29 cellular contexts compared by ENCODE assay signal in genomic region chr17:76541739-76542450, GRCh38. TPM values are rescaled to one million over a fixed set of nuclear protein-coding genes. Genes with fewer than 3 reads are reported as not detected.
A peak's percentile ranks its signal among the peaks of the same experiment; 100 is the strongest.
DNase-seq lines count a peak whose midpoint lies in the region; ATAC-seq and TF ChIP-seq lines count a peak whose summit lies in the region.
"Had no signal": no experiment of that assay in that cellular context is flagged by ENCODE, and none has a peak within 500 bp of the region (broad histone marks: within the 10 kb centered on the region; RNA-seq: fewer than 3 reads in every experiment).

No MANE protein-coding gene starts in this region.

- H3K27me3 ChIP-seq in Caco-2 (replicated peaks; ENCODE audit: control insufficient read depth, insufficient read depth, low read length): no peaks in the 10 kb centered on the region
- no peaks in the 10 kb centered on the region for H3K27me3 ChIP-seq in RWPE2 (ENCODE audit: insufficient read depth, poor library complexity, severe bottlenecking)
- peaks cover 20% of the 10 kb centered on the region for H3K27me3 ChIP-seq in colonic mucosa
- H3K27me3 ChIP-seq in osteoblast (ENCODE audit: insufficient read depth, low read length): peaks cover 19% of the 10 kb centered on the region
- H3K27me3 ChIP-seq in body of pancreas: peaks cover 5 to 10% of the 10 kb centered on the region in 2 donors
- H3K27me3 ChIP-seq: brain microvascular endothelial cell had no signal

- no peak overlapping the region for H3K9ac ChIP-seq in colonic mucosa (ENCODE audit: low read depth in 2 of 2, low read length in 2 of 2)

- CTCF ChIA-PET in Caco-2 (lab: Charles Lee) (no interaction called here), Calu3 (lab: Charles Lee) (no interaction called here)

- DNase-seq in Caco-2 (no peak), RWPE2 (ENCODE audit: low spot score) (no peak), colonic mucosa (no peak), osteoblast (ENCODE audit: insufficient read length, low spot score, missing footprints) (peak; percentile 64), Calu3 (no peak), body of pancreas (no peak)
- DNase-seq: activated CD4-positive, alpha-beta T cell treated with anti-CD3 and anti-CD28 coated beads, Interleukin-2, amount 50 U/mL, for 1 hour; activated naive CD8-positive, alpha-beta T cell treated with anti-CD3 and anti-CD28 coated beads, Interleukin-2, amount 10 ng/mL, durations not matched to agents 7 days and 5 days; brain microvascular endothelial cell; CD4-positive, CD25-positive, alpha-beta regulatory T cell; DMS153; GF-D8; HCEC 1CT; immature natural killer cell; Karpas-422; left ventricle myocardium superior; MV-4-11; NCI-H1694 treated with DMSO at 0.1 percent for 48 hours; NCI-H226; OCI-M1; SIG-M5; stimulated activated CD4-positive, alpha-beta T cell treated with anti-CD3 and anti-CD28 coated beads, Interleukin-1b, Interleukin-23, amount 100 ng/mL, for 48 hours; T-helper 1 cell had no signal

- intact Hi-C loops in Caco-2 (cut with micrococcal nuclease; ENCODE audit: unreplicated experiment) (no loop called here), colonic mucosa (cut with DNase I) (no loop called here), Calu3 (cut with micrococcal nuclease; ENCODE audit: unreplicated experiment) (no loop called here), body of pancreas (cut with DNase I) (no loop called here)

- H3K9me3 Mint-ChIP-seq in Caco-2 (ENCODE audit: unreplicated experiment): no peaks in the 10 kb centered on the region
- H3K9me3 Mint-ChIP-seq in Calu3 (ENCODE audit: low read depth, unreplicated experiment): no peaks in the 10 kb centered on the region
- H3K9me3 Mint-ChIP-seq: activated naive CD8-positive, alpha-beta T cell treated with anti-CD3 and anti-CD28 coated beads, Interleukin-2, amount 10 ng/mL, durations not matched to agents 7 days and 5 days; immature natural killer cell had no signal

- H3K4me1 Mint-ChIP-seq in Caco-2 (ENCODE audit: low read depth, unreplicated experiment) (peaks cover 8% of the 10 kb centered on the region), Calu3 (ENCODE audit: low read depth, unreplicated experiment) (no peaks in the 10 kb centered on the region)

- H3K79me2 ChIP-seq in osteoblast (ENCODE audit: insufficient read depth, low read length): no peaks in the 10 kb centered on the region

- H4K20me1 ChIP-seq in osteoblast (ENCODE audit: insufficient read depth, low read length): no peaks in the 10 kb centered on the region

- no peak overlapping the region for H3K4me2 ChIP-seq in osteoblast (ENCODE audit: insufficient read depth, low read length)

- H3K36me3 Mint-ChIP-seq in Caco-2 (ENCODE audit: insufficient read depth, unreplicated experiment) (peaks cover 5% of the 10 kb centered on the region), Calu3 (ENCODE audit: insufficient read depth, unreplicated experiment) (no peaks in the 10 kb centered on the region)
- H3K36me3 Mint-ChIP-seq: activated naive CD8-positive, alpha-beta T cell treated with anti-CD3 and anti-CD28 coated beads, Interleukin-2, amount 10 ng/mL, durations not matched to agents 7 days and 5 days; CD4-positive, CD25-positive, alpha-beta regulatory T cell; immature natural killer cell had no signal

- TF ChIP-seq POLR2A in body of pancreas (IDR thresholded peaks at IDR 0.05): no peak

- ATAC-seq in RWPE2 (ENCODE audit: low read depth) (no peak), body of pancreas (no peak), HG03469 (IDR thresholded peaks at IDR 0.05; ENCODE audit: unreplicated experiment) (no peak), HG03196 (IDR thresholded peaks at IDR 0.05; ENCODE audit: unreplicated experiment) (no peak)
- ATAC-seq: heart left ventricle, left ventricle myocardium superior had no signal

- H3K4me1 ChIP-seq in Caco-2 (peaks cover 9% of the 10 kb centered on the region), RWPE2 (ENCODE audit: insufficient read depth, poor library complexity, severe bottlenecking) (peaks cover 21% of the 10 kb centered on the region), colonic mucosa (no peaks in the 10 kb centered on the region), osteoblast (ENCODE audit: insufficient read depth, low read length) (peaks cover 24% of the 10 kb centered on the region), body of pancreas (peaks cover 60% of the 10 kb centered on the region)

- H3K9me3 ChIP-seq in Caco-2: no peaks in the 10 kb centered on the region
- H3K9me3 ChIP-seq in RWPE2 (ENCODE audit: severe bottlenecking): no peaks in the 10 kb centered on the region
- H3K9me3 ChIP-seq in colonic mucosa: no peaks in the 10 kb centered on the region
- no peaks in the 10 kb centered on the region for H3K9me3 ChIP-seq in osteoblast (ENCODE audit: low read depth, low read length)
- H3K9me3 ChIP-seq in body of pancreas: no peaks in the 10 kb centered on the region
- H3K9me3 ChIP-seq: heart left ventricle, prostate gland had no signal

- H3K27me3 Mint-ChIP-seq in Caco-2 (ENCODE audit: insufficient read depth, unreplicated experiment) (no peaks in the 10 kb centered on the region), Calu3 (ENCODE audit: unreplicated experiment) (peaks cover 66% of the 10 kb centered on the region)

- H2AFZ ChIP-seq in osteoblast (ENCODE audit: low read length): no peak overlapping the region

- no peak for TF ChIP-seq CTCF in Caco-2 (IDR thresholded peaks at IDR 0.05; ENCODE audit: insufficient read depth in 1 of 2, low read depth in 1 of 2, low read length in 1 of 2, severe bottlenecking in 1 of 2, unreplicated experiment in 1 of 2)
- TF ChIP-seq CTCF in RWPE2 (IDR thresholded peaks at IDR 0.05; ENCODE audit: poor library complexity, severe bottlenecking): no peak
- no peak for TF ChIP-seq CTCF in colonic mucosa (IDR thresholded peaks at IDR 0.05)
- TF ChIP-seq CTCF in osteoblast (IDR thresholded peaks at IDR 0.05; ENCODE audit: extremely low read depth, low read depth, low read length): no peak
- TF ChIP-seq CTCF in Calu3 (IDR thresholded peaks at IDR 0.05; ENCODE audit: unreplicated experiment): no peak
- TF ChIP-seq CTCF in body of pancreas (IDR thresholded peaks at IDR 0.05): no peak

- H3K4me3 ChIP-seq in Caco-2 (ENCODE audit: low read depth, low read length): no peak overlapping the region
- H3K4me3 ChIP-seq in RWPE2 (ENCODE audit: severe bottlenecking): no peak overlapping the region
- no peak overlapping the region for H3K4me3 ChIP-seq in colonic mucosa
- no peak overlapping the region for H3K4me3 ChIP-seq in osteoblast (ENCODE audit: insufficient read depth, low read length)
- no peak overlapping the region for H3K4me3 ChIP-seq in body of pancreas
- H3K4me3 ChIP-seq: prostate gland had no signal

- no TSS peak for BruUV-seq in Caco-2 (replicated peaks; lab: Mats Ljungman, UMichigan)
- no TSS peak for BruUV-seq in Calu3 (replicated peaks; lab: Mats Ljungman, UMichigan)

- H3K27ac Mint-ChIP-seq in Caco-2 (ENCODE audit: unreplicated experiment) (peak overlapping the region; percentile 44), Calu3 (ENCODE audit: unreplicated experiment) (no peak overlapping the region)
- H3K27ac Mint-ChIP-seq: activated naive CD8-positive, alpha-beta T cell treated with anti-CD3 and anti-CD28 coated beads, Interleukin-2, amount 10 ng/mL, durations not matched to agents 7 days and 5 days had no signal

- peak overlapping the region; percentile 51 for H3K27ac ChIP-seq in RWPE2 (ENCODE audit: poor library complexity, severe bottlenecking)
- H3K27ac ChIP-seq in colonic mucosa: peak overlapping the region; percentile 16
- no peak overlapping the region for H3K27ac ChIP-seq in osteoblast (ENCODE audit: low read depth, low read length)
- no peak overlapping the region for H3K27ac ChIP-seq in body of pancreas
- H3K27ac ChIP-seq: brain microvascular endothelial cell, prostate gland had no signal

- POLR2A ChIA-PET in Caco-2 (lab: Charles Lee): no interaction called here

- H3K36me3 ChIP-seq in Caco-2 (ENCODE audit: control insufficient read depth, insufficient read depth, low read length) (no peaks in the 10 kb centered on the region), RWPE2 (ENCODE audit: low read depth) (no peaks in the 10 kb centered on the region), colonic mucosa (no peaks in the 10 kb centered on the region), osteoblast (ENCODE audit: insufficient read depth, low read length) (no peaks in the 10 kb centered on the region), body of pancreas (replicated peaks in 1 of 2; ENCODE audit: insufficient read depth in 1 of 2, low read depth in 2 of 2) (no peaks in the 10 kb centered on the region)
- H3K36me3 ChIP-seq: brain microvascular endothelial cell, heart left ventricle, prostate gland had no signal

- 87% methylated on average over 10 of the region's 10 CpGs for WGBS in body of pancreas, 2 donors

- H3K4me3 Mint-ChIP-seq in Caco-2 (ENCODE audit: unreplicated experiment): no peak overlapping the region
- no peak overlapping the region for H3K4me3 Mint-ChIP-seq in Calu3 (ENCODE audit: low read depth, unreplicated experiment)
- H3K4me3 Mint-ChIP-seq: activated naive CD8-positive, alpha-beta T cell treated with anti-CD3 and anti-CD28 coated beads, Interleukin-2, amount 10 ng/mL, durations not matched to agents 7 days and 5 days; CD4-positive, CD25-positive, alpha-beta regulatory T cell had no signal

RNA-seq across cellular contexts. Expression of gene PRCD, which starts 2.1 kb away (rescaled TPM):
- not detected in 2 replicates for total RNA-seq in Caco-2 (2022)
- 1 to 10 TPM in 1 of 2 donors, under 1 TPM in 1; 0.29 to 1.2 TPM for total RNA-seq in colonic mucosa
- total RNA-seq in osteoblast: 4.0 and 5.3 TPM in 2 replicates
- not detected in 2 replicates for total RNA-seq in Calu3 (2022)
- total RNA-seq in body of pancreas: 1 to 10 TPM in 1 of 2 donors, under 1 TPM in 1; 0.52 to 4.6 TPM
- total RNA-seq: CD4-positive, CD25-positive, alpha-beta regulatory T cell; HT1080 had no signal

RNA-seq across cellular contexts. Expression of gene CYGB, which starts 4.4 kb away (rescaled TPM):
- total RNA-seq in Caco-2 (2022) (0.32 and 1.0 TPM in 2 replicates), colonic mucosa (1 to 10 TPM; 4.7 to 9.9 TPM), osteoblast (39.1 and 74.0 TPM in 2 replicates), Calu3 (2022) (not detected in 2 replicates), body of pancreas (10 to 100 TPM in 1 of 2 donors, 1 to 10 TPM in 1; 9.6 to 21.1 TPM)
- total RNA-seq: CD4-positive, CD25-positive, alpha-beta regulatory T cell had no signal

RNA-seq across cellular contexts. Expression of gene RHBDF2, which starts 40.7 kb away (rescaled TPM):
- total RNA-seq in Caco-2 (2022) (33.8 and 37.2 TPM in 2 replicates), colonic mucosa (10 to 100 TPM; 11.6 to 23.9 TPM), osteoblast (7.1 and 8.3 TPM in 2 replicates), Calu3 (2022) (47.7 and 47.9 TPM in 2 replicates), body of pancreas (10 to 100 TPM; 23.1 to 48.1 TPM)

RNA-seq across cellular contexts. Expression of gene ST6GALNAC2, which starts 43.8 kb away (rescaled TPM):
- total RNA-seq in Caco-2 (2022) (0.77 and 2.5 TPM in 2 replicates), colonic mucosa (1 to 10 TPM; 3.8 to 6.3 TPM), osteoblast (0.36 and 0.59 TPM in 2 replicates), Calu3 (2022) (10.5 and 11.6 TPM in 2 replicates), body of pancreas (10 to 100 TPM in 1 of 2 donors, 1 to 10 TPM in 1; 6.9 to 10.1 TPM)
- total RNA-seq: HT1080, temporal lobe had no signal

Comparison
In these comparisons a context has a peak if more than half of its experiments do, and no peak if none do; other contexts are left out.
1. H3K27ac ChIP-seq: peak in RWPE2 (single experiment) and colonic mucosa (single experiment); none in osteoblast (single experiment) and body of pancreas (0 of 4).